ENCODE assay signal across 8 cellular contexts in genomic region chr11:72782081-72782920, GRCh38. TPM values are rescaled to one million over a fixed set of nuclear protein-coding genes. Genes with fewer than 3 reads are reported as not detected.
A peak's percentile ranks its signal among the peaks of the same experiment; 100 is the strongest.
DNase-seq lines count a peak whose midpoint lies in the region; ATAC-seq and TF ChIP-seq lines count a peak whose summit lies in the region.

No MANE protein-coding gene starts in this region.

- ATAC-seq in heart right ventricle (no peak), Right ventricle myocardium inferior (no peak), GM21390 (IDR thresholded peaks at IDR 0.05; ENCODE audit: unreplicated experiment) (no peak), HG03565 (IDR thresholded peaks at IDR 0.05; ENCODE audit: unreplicated experiment) (no peak)

- H3K4me1 ChIP-seq in heart right ventricle (peaks cover 5 to 39% (median 29%) of the 10 kb centered on the region in 9 donors), ectodermal cell (ENCODE audit: control insufficient read depth, insufficient read depth, low read length) (peaks cover 18% of the 10 kb centered on the region), neutrophil (ENCODE audit: control insufficient read depth in 1 of 2, insufficient read depth in 1 of 2, low read depth in 1 of 2, low read length in 1 of 2) (peaks cover 54 to 55% of the 10 kb centered on the region in 2 experiments)

- 54 to 58% methylated on average over 14 of the region's 14 CpGs for WGBS in heart right ventricle, 2 donors
- WGBS in ectodermal cell, 2 experiments, result 21 to 26% methylated on average over 14 of the region's 14 CpGs

- H3K36me3 ChIP-seq in heart right ventricle (no peaks in the 10 kb centered on the region), ectodermal cell (ENCODE audit: control insufficient read depth, insufficient read depth, low read length) (no peaks in the 10 kb centered on the region), neutrophil (peaks cover 4% of the 10 kb centered on the region)

- TF ChIP-seq CTCF in heart right ventricle (IDR thresholded peaks at IDR 0.05) (no peak), neutrophil (IDR thresholded peaks at IDR 0.05) (no peak)

- DNase-seq in heart right ventricle (no peak), Right ventricle myocardium inferior (ENCODE audit: missing footprints) (no peak), NCI-H774 (lab: John Stamatoyannopoulos, UW) (peak; percentile 38)
- DNase-seq in stimulated activated CD4-positive, alpha-beta T cell treated with anti-CD3 and anti-CD28 coated beads, Interleukin-4, amount 100 ng/mL, for 4 hours, result no peak

- H3K9me3 ChIP-seq in heart right ventricle, result no peaks in the 10 kb centered on the region
- no peaks in the 10 kb centered on the region for H3K9me3 ChIP-seq in ectodermal cell (ENCODE audit: control insufficient read depth, low read length)
- no peaks in the 10 kb centered on the region for H3K9me3 ChIP-seq in neutrophil

- H3K27ac ChIP-seq in heart right ventricle (no peak overlapping the region), ectodermal cell (ENCODE audit: insufficient read depth, low read depth, low read length, poor library complexity, severe bottlenecking) (no peak overlapping the region), neutrophil (peak overlapping the region; percentile 55)

- H3K27me3 ChIP-seq in heart right ventricle (peaks cover 0 to 8% (median 0%) of the 10 kb centered on the region in 7 donors), ectodermal cell (ENCODE audit: control insufficient read depth, insufficient read depth, low read length, poor library complexity, severe bottlenecking) (peaks cover 18% of the 10 kb centered on the region), neutrophil (peaks cover 25% of the 10 kb centered on the region)

- H3K4me3 ChIP-seq in heart right ventricle (peak overlapping the region in 9 of 10 donors; percentile 60 to 68 (median 65)), ectodermal cell (ENCODE audit: insufficient read depth, low read depth, low read length) (peak overlapping the region; percentile 49), neutrophil (ENCODE audit: low read depth in 1 of 2, low read length in 1 of 2) (peak overlapping the region; percentile 62 to 64)

- intact Hi-C loops in heart right ventricle (cut with DNase I), result loop anchor here in 1 of 10 donors (10.0 kb wide), 1 partner anchor 58 kb away; no protein-coding TSS in a partner anchor
- intact Hi-C loops in Right ventricle myocardium inferior (cut with DNase I), result no loop called here

RNA-seq across cellular contexts. Expression of gene STARD10, which starts 11.5 kb away (rescaled TPM):
- total RNA-seq in heart right ventricle (10 to 100 TPM; 36.1 to 97.9 (median 51.3) TPM), Right ventricle myocardium inferior (114 TPM)
- 100 to 1,000 TPM in 1 of 2 donors, 10 to 100 TPM in 1; 40.8 to 291 TPM for polyA plus RNA-seq in heart right ventricle
- 25.8 TPM for polyA plus RNA-seq in ectodermal cell (2013, experiment 1 of 4)
- polyA plus RNA-seq in ectodermal cell (2013, experiment 2 of 4), result 21.9 TPM
- 22.1 TPM for polyA plus RNA-seq in ectodermal cell (2013, experiment 3 of 4)
- polyA plus RNA-seq in ectodermal cell (2013, experiment 4 of 4), result 29.3 TPM

RNA-seq across cellular contexts. Expression of gene ARAP1, which starts 30.1 kb away (rescaled TPM):
- 10 to 100 TPM; 30.4 to 68.3 (median 40.8) TPM for total RNA-seq in heart right ventricle
- polyA plus RNA-seq in heart right ventricle, result 10 to 100 TPM; 35.8 to 58.7 TPM
- 55.2 TPM for total RNA-seq in Right ventricle myocardium inferior
- 34.4 TPM for polyA plus RNA-seq in ectodermal cell (2013, experiment 1 of 4)
- 44.5 TPM for polyA plus RNA-seq in ectodermal cell (2013, experiment 2 of 4)
- 25.4 TPM for polyA plus RNA-seq in ectodermal cell (2013, experiment 3 of 4)
- polyA plus RNA-seq in ectodermal cell (2013, experiment 4 of 4), result 32.6 TPM

RNA-seq across cellular contexts. Expression of gene ATG16L2, which starts 31.9 kb away (rescaled TPM):
- 10 to 100 TPM in 7 of 10 donors, 1 to 10 TPM in 3; 8.0 to 23.9 (median 12.3) TPM for total RNA-seq in heart right ventricle
- 10 to 100 TPM; 10.3 to 66.9 TPM for polyA plus RNA-seq in heart right ventricle
- total RNA-seq in Right ventricle myocardium inferior, result 16.5 TPM
- 31.7 TPM for polyA plus RNA-seq in ectodermal cell (2013, experiment 1 of 4)
- polyA plus RNA-seq in ectodermal cell (2013, experiment 2 of 4), result 34.1 TPM
- polyA plus RNA-seq in ectodermal cell (2013, experiment 3 of 4), result 29.8 TPM
- 34.4 TPM for polyA plus RNA-seq in ectodermal cell (2013, experiment 4 of 4)
